8 cellular contexts compared by ENCODE assay signal in genomic region chr11:65083834-65084597, GRCh38. TPM values are rescaled to one million over a fixed set of nuclear protein-coding genes. Genes with fewer than 3 reads are reported as not detected.
DNase-seq lines count a peak whose midpoint lies in the region; ATAC-seq and TF ChIP-seq lines count a peak whose summit lies in the region.

A gene with protein sequence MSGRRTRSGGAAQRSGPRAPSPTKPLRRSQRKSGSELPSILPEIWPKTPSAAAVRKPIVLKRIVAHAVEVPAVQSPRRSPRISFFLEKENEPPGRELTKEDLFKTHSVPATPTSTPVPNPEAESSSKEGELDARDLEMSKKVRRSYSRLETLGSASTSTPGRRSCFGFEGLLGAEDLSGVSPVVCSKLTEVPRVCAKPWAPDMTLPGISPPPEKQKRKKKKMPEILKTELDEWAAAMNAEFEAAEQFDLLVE (minus strand): TSS chr11:65084040. CDS start chr11:65083978, 62 bp downstream.
TSS of gene ZFPL1 (plus strand) at chr11:65084222. CDS start at chr11:65084699, 477 bp downstream.

- peaks cover 29% of the 10 kb centered on the region for H3K4me1 Mint-ChIP-seq in central memory CD8-positive, alpha-beta T cell

- H3K9me3 Mint-ChIP-seq in central memory CD8-positive, alpha-beta T cell: no peaks in the 10 kb centered on the region

- peaks cover 27% of the 10 kb centered on the region for H3K36me3 Mint-ChIP-seq in central memory CD8-positive, alpha-beta T cell (ENCODE audit: insufficient read depth)

- no peaks in the 10 kb centered on the region for H3K27me3 Mint-ChIP-seq in central memory CD8-positive, alpha-beta T cell

- intact Hi-C loops in spleen (cut with DNase I; ENCODE audit: low total_unique reads): no loop called here

- peak within 1 kb of the TSS; percentile 98 for H3K4me3 Mint-ChIP-seq in central memory CD8-positive, alpha-beta T cell

- peak within 1 kb of the TSS; percentile 91 to 98 (median 94) for H3K27ac ChIP-seq in spleen

- H3K36me3 ChIP-seq in spleen: peaks cover 0 to 57% (median 35%) of the 10 kb centered on the region in 6 donors

- H3K9me3 ChIP-seq in spleen: no peaks in the 10 kb centered on the region

- H3K4me3 ChIP-seq in spleen: peak within 1 kb of the TSS; percentile 40 to 89 (median 74)

- peak; percentile 89 for DNase-seq in AG09319 (ENCODE audit: extremely low read depth, low read depth)
- peak; percentile 90 for DNase-seq in NCI-H446 treated with DMSO at 0.1 percent for 48 hours (lab: John Stamatoyannopoulos, UW)
- peak; percentile 95 to 96 for DNase-seq in central memory CD8-positive, alpha-beta T cell (ENCODE audit: low spot score in 2 of 2)
- peak; percentile 96 for DNase-seq in iris pigment epithelial cell (ENCODE audit: low read depth)
- peak; percentile 98 for DNase-seq in spleen

- WGBS in spleen, 5 donors: 0 to 1% (median 0%) methylated on average over 68 to 79 of the region's 79 CpGs

- peak within 1 kb of the TSS; percentile 99 for H3K27ac Mint-ChIP-seq in central memory CD8-positive, alpha-beta T cell (ENCODE audit: low read depth)

- H3K27me3 ChIP-seq in spleen (replicated peaks in 1 of 7): no peaks in the 10 kb centered on the region

- ATAC-seq in GM19035 (IDR thresholded peaks at IDR 0.05; ENCODE audit: unreplicated experiment) (peak; percentile 88), HG03354 (IDR thresholded peaks at IDR 0.05; ENCODE audit: poor library complexity, severe bottlenecking, unreplicated experiment) (peak; percentile 78)
- ATAC-seq in activated CD4-positive, CD25-positive, alpha-beta regulatory T cell treated with anti-CD3 and anti-CD28 coated beads, Interleukin-2, amount 50 U/mL, for 24 hours: peak; percentile 93 to 94
- ATAC-seq in central memory CD8-positive, alpha-beta T cell (replicated peaks; ENCODE audit: extremely low read depth, poor library complexity, severe bottlenecking): peak; percentile 93

- peak in 2 of 3 donors; percentile 67 to 94 for TF ChIP-seq POLR2A in spleen (IDR thresholded peaks at IDR 0.05)

- H3K4me1 ChIP-seq in spleen: peaks cover 16 to 48% (median 26%) of the 10 kb centered on the region in 6 donors

- TF ChIP-seq CTCF in AG09319 (IDR thresholded peaks at IDR 0.05; ENCODE audit: low read depth, low read length) (no peak), spleen (IDR thresholded peaks at IDR 0.05 in 8 of 11, conservative IDR thresholded peaks at IDR 0.05 in 3 of 11) (peak in 5 of 11 experiments; percentile 13 to 45 (median 34))

RNA-seq across cellular contexts. Expression of the first gene that starts in this region (rescaled TPM):
- total RNA-seq in spleen: 10 to 100 TPM in 1 of 7 donors, 1 to 10 TPM in 6; 2.4 to 11.1 (median 7.0) TPM
- polyA plus RNA-seq in spleen: 1 to 10 TPM; 1.5 to 5.9 (median 4.6) TPM

RNA-seq across cellular contexts. Expression of gene ZFPL1, which starts in this region (rescaled TPM):
- total RNA-seq in spleen: 10 to 100 TPM; 23.5 to 43.7 (median 29.1) TPM
- polyA plus RNA-seq in spleen: 10 to 100 TPM; 25.8 to 52.0 (median 40.0) TPM

Comparison
In these comparisons a context has a peak if more than half of its experiments do, and no peak if none do; other contexts are left out.
1. Peak in every context shown above with its lines: DNase-seq, ATAC-seq, H3K4me3 ChIP-seq and H3K27ac ChIP-seq.